23 cellular contexts compared by ENCODE assay signal in the genomic region with DNA sequence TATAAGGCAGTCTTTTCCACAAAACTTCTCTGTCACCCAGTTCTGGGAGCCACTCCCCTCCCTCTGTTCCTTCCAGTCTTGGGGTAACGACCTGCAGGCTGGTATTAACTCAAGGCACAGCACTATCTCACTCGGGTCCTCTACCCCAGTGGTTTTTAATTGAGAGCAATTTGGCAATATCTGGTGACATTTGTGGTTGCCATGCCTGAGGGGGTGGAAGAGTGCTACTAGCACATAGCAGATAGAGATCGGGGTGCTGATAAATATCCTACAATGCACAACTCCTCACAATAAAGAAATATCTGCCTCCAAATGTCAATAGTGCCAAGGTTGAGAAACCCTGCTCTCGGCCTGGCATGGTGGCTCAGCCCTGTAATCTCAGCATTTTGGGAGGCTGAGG.
"Had no signal": no experiment of that assay in that cellular context is flagged by ENCODE, and none has a peak within 500 bp of the region (broad histone marks: within the 10 kb centered on the region; RNA-seq: fewer than 3 reads in every experiment).

No MANE protein-coding gene starts in this region.

- H3K4me1 ChIP-seq: SJSA1 had no signal

- DNase-seq: Karpas-422, KG1, NCI-H1048, NCI-H1105, NCI-H1417 treated with DMSO at 0.1 percent for 48 hours, NCI-H146, NCI-H187, NCI-H2029, NCI-H2081 treated with DMSO at 0.1 percent for 48 hours, NCI-H2171, NCI-H226, NCI-H446, NCI-H510A, NCI-H524 treated with DMSO at 0.1 percent for 48 hours, NCI-H69, NCI-H774, OCI-M1, Right ventricle myocardium superior, RPMI8226, SIG-M5 had no signal

- H3K4me3 ChIP-seq: SJSA1, SK-N-MC had no signal

- H3K36me3 ChIP-seq: SJSA1 had no signal

- H3K27ac ChIP-seq: HL-60, SJSA1, SK-N-MC had no signal

- H3K9me3 ChIP-seq: SJSA1 had no signal
